ENCODE assay signal across 15 cellular contexts in genomic region chr10:102519246-102519805, GRCh38. TPM values are rescaled to one million over a fixed set of nuclear protein-coding genes. Genes with fewer than 3 reads are reported as not detected.
DNase-seq lines count a peak whose midpoint lies in the region; ATAC-seq and TF ChIP-seq lines count a peak whose summit lies in the region.
"Had no signal": no experiment of that assay in that cellular context is flagged by ENCODE, and none has a peak within 500 bp of the region (broad histone marks: within the 10 kb centered on the region; RNA-seq: fewer than 3 reads in every experiment).

No MANE protein-coding gene starts in this region.

- H3K4me1 ChIP-seq in thoracic aorta (ENCODE audit: control insufficient read depth in 1 of 2, low read depth in 2 of 2) = peaks cover 3 to 22% of the 10 kb centered on the region in 2 donors
- H3K4me1 ChIP-seq: HAP-1 had no signal

- intact Hi-C loops in posterior vena cava (cut with DNase I) = no loop called here

- H3K4me3 Mint-ChIP-seq in activated naive CD8-positive, alpha-beta T cell treated with anti-CD3 and anti-CD28 coated beads, Interleukin-2, amount 10 ng/mL, durations not matched to agents 7 days and 5 days = no peak overlapping the region
- no peak overlapping the region for H3K4me3 Mint-ChIP-seq in activated naive CD8-positive, alpha-beta T cell treated with anti-CD3 and anti-CD28 coated beads, Interleukin-2, amount 50 U/mL, for 24 hours
- H3K4me3 Mint-ChIP-seq: B cell; CD4-positive, alpha-beta T cell had no signal

- H3K9me3 Mint-ChIP-seq in activated naive CD8-positive, alpha-beta T cell treated with anti-CD3 and anti-CD28 coated beads, Interleukin-2, amount 10 ng/mL, durations not matched to agents 7 days and 5 days = no peaks in the 10 kb centered on the region
- no peaks in the 10 kb centered on the region for H3K9me3 Mint-ChIP-seq in activated naive CD8-positive, alpha-beta T cell treated with anti-CD3 and anti-CD28 coated beads, Interleukin-2, amount 50 U/mL, for 24 hours
- H3K9me3 Mint-ChIP-seq: CD4-positive, alpha-beta T cell had no signal

- H3K27me3 ChIP-seq in thoracic aorta (replicated peaks; ENCODE audit: insufficient read depth) = no peaks in the 10 kb centered on the region
- no peaks in the 10 kb centered on the region for H3K27me3 ChIP-seq in MG63

- peaks cover 10% of the 10 kb centered on the region for H3K36me3 ChIP-seq in thoracic aorta
- no peaks in the 10 kb centered on the region for H3K36me3 ChIP-seq in MG63

- H3K4me3 ChIP-seq in thoracic aorta = no peak overlapping the region
- no peak overlapping the region for H3K4me3 ChIP-seq in MG63
- H3K4me3 ChIP-seq: HAP-1 had no signal

- no peak for TF ChIP-seq CTCF in thoracic aorta (IDR thresholded peaks at IDR 0.05)

- H3K36me3 Mint-ChIP-seq in activated naive CD8-positive, alpha-beta T cell treated with anti-CD3 and anti-CD28 coated beads, Interleukin-2, amount 10 ng/mL, durations not matched to agents 7 days and 5 days = peaks cover 6% of the 10 kb centered on the region
- peaks cover 4% of the 10 kb centered on the region for H3K36me3 Mint-ChIP-seq in activated naive CD8-positive, alpha-beta T cell treated with anti-CD3 and anti-CD28 coated beads, Interleukin-2, amount 50 U/mL, for 24 hours (ENCODE audit: low read depth)

- H3K27ac ChIP-seq in thoracic aorta = no peak overlapping the region

- H3K27me3 Mint-ChIP-seq in activated naive CD8-positive, alpha-beta T cell treated with anti-CD3 and anti-CD28 coated beads, Interleukin-2, amount 10 ng/mL, durations not matched to agents 7 days and 5 days = no peaks in the 10 kb centered on the region
- H3K27me3 Mint-ChIP-seq in activated naive CD8-positive, alpha-beta T cell treated with anti-CD3 and anti-CD28 coated beads, Interleukin-2, amount 50 U/mL, for 24 hours = no peaks in the 10 kb centered on the region
- H3K27me3 Mint-ChIP-seq: B cell; CD4-positive, alpha-beta T cell had no signal

- H3K4me1 Mint-ChIP-seq in activated naive CD8-positive, alpha-beta T cell treated with anti-CD3 and anti-CD28 coated beads, Interleukin-2, amount 10 ng/mL, durations not matched to agents 7 days and 5 days = peaks cover 6% of the 10 kb centered on the region
- peaks cover 2% of the 10 kb centered on the region for H3K4me1 Mint-ChIP-seq in activated naive CD8-positive, alpha-beta T cell treated with anti-CD3 and anti-CD28 coated beads, Interleukin-2, amount 50 U/mL, for 24 hours
- H3K4me1 Mint-ChIP-seq: B cell had no signal

- H3K9me3 ChIP-seq in thoracic aorta (no peaks in the 10 kb centered on the region), MG63 (no peaks in the 10 kb centered on the region)
- H3K9me3 ChIP-seq: HAP-1 had no signal

- no peak for ATAC-seq in activated naive CD8-positive, alpha-beta T cell treated with anti-CD3 and anti-CD28 coated beads, Interleukin-2, amount 10 ng/mL, durations not matched to agents 7 days and 5 days (ENCODE audit: low read depth)
- no peak for ATAC-seq in activated naive CD8-positive, alpha-beta T cell treated with anti-CD3 and anti-CD28 coated beads, Interleukin-2, amount 50 U/mL, for 24 hours
- ATAC-seq in thoracic aorta (ENCODE audit: insufficient number of reproducible peaks, low FRiP score, low read depth) (peak; percentile 25), GM21717 (IDR thresholded peaks at IDR 0.05; ENCODE audit: unreplicated experiment) (no peak)

- no peak overlapping the region for H3K27ac Mint-ChIP-seq in activated naive CD8-positive, alpha-beta T cell treated with anti-CD3 and anti-CD28 coated beads, Interleukin-2, amount 10 ng/mL, durations not matched to agents 7 days and 5 days
- no peak overlapping the region for H3K27ac Mint-ChIP-seq in activated naive CD8-positive, alpha-beta T cell treated with anti-CD3 and anti-CD28 coated beads, Interleukin-2, amount 50 U/mL, for 24 hours
- H3K27ac Mint-ChIP-seq: B cell; CD4-positive, alpha-beta T cell had no signal

- POLR2A ChIA-PET in activated naive CD8-positive, alpha-beta T cell treated with anti-CD3 and anti-CD28 coated beads, Interleukin-2, amount 10 ng/mL, durations not matched to agents 7 days and 5 days (lab: Charles Lee) = no interaction called here

- DNase-seq in activated naive CD8-positive, alpha-beta T cell treated with anti-CD3 and anti-CD28 coated beads, Interleukin-2, amount 10 ng/mL, durations not matched to agents 7 days and 5 days = peak; percentile 1
- no peak for DNase-seq in activated naive CD8-positive, alpha-beta T cell treated with anti-CD3 and anti-CD28 coated beads, Interleukin-2, amount 50 U/mL, for 24 hours
- peak; percentile 48 for DNase-seq in fibroblast of peridontal ligament (ENCODE audit: extremely low read depth)
- peak; percentile 66 for DNase-seq in posterior vena cava (ENCODE audit: low spot score)
- DNase-seq in thoracic aorta (ENCODE audit: low spot score) = no peak
- DNase-seq in MG63 = no peak
- no peak for DNase-seq in germinal center (ENCODE audit: low spot score)
- DNase-seq: 8988T; C1 segment of cervical spinal cord; Calu3; CD4-positive, alpha-beta T cell; DMS 273 treated with DMSO at 0.1 percent for 48 hours had no signal

RNA-seq across cellular contexts. Expression of gene SUFU, which starts 15.6 kb away (rescaled TPM):
- total RNA-seq in activated naive CD8-positive, alpha-beta T cell treated with anti-CD3 and anti-CD28 coated beads, Interleukin-2, amount 10 ng/mL, durations not matched to agents 7 days and 5 days = 10 to 100 TPM; 13.1 to 13.4 TPM
- total RNA-seq in posterior vena cava (10 to 100 TPM; 10.4 to 11.3 TPM), thoracic aorta (1 to 10 TPM; 4.6 to 7.6 TPM)
- 2.0 and 9.4 TPM in 2 replicates for total RNA-seq in MG63 (2014; rRNA removed; shearing (Covaris generic); ENCODE audit: low replicate concordance)

RNA-seq across cellular contexts. Expression of gene ACTR1A, which starts 16.8 kb away (rescaled TPM):
- 10 to 100 TPM; 64.8 to 67.6 TPM for total RNA-seq in activated naive CD8-positive, alpha-beta T cell treated with anti-CD3 and anti-CD28 coated beads, Interleukin-2, amount 10 ng/mL, durations not matched to agents 7 days and 5 days
- total RNA-seq in posterior vena cava (100 to 1,000 TPM; 102 to 107 TPM), thoracic aorta (100 to 1,000 TPM in 1 of 2 donors, 10 to 100 TPM in 1; 98.0 to 116 TPM)
- 77.7 and 178 TPM in 2 replicates for total RNA-seq in MG63 (2014; rRNA removed; shearing (Covaris generic); ENCODE audit: low replicate concordance)

Comparison
In these comparisons a context has a peak if more than half of its experiments do, and no peak if none do; other contexts are left out.
1. DNase-seq: peak in activated naive CD8-positive, alpha-beta T cell treated with anti-CD3 and anti-CD28 coated beads, Interleukin-2, amount 10 ng/mL, durations not matched to agents 7 days and 5 days (single experiment), fibroblast of peridontal ligament (single experiment) and posterior vena cava (single experiment); none in activated naive CD8-positive, alpha-beta T cell treated with anti-CD3 and anti-CD28 coated beads, Interleukin-2, amount 50 U/mL, for 24 hours (single experiment), thoracic aorta (single experiment), MG63 (single experiment) and germinal center (single experiment).